ENCODE assay signal across 17 cellular contexts in genomic region chr7:113636727-113637421, GRCh38.
DNase-seq lines count a peak whose midpoint lies in the region; ATAC-seq and TF ChIP-seq lines count a peak whose summit lies in the region.
"Had no signal": no experiment of that assay in that cellular context is flagged by ENCODE, and none has a peak within 500 bp of the region (broad histone marks: within the 10 kb centered on the region; RNA-seq: fewer than 3 reads in every experiment).

No MANE protein-coding gene starts in this region.

- no peak overlapping the region for H3K4me3 Mint-ChIP-seq in activated naive CD8-positive, alpha-beta T cell treated with anti-CD3 and anti-CD28 coated beads, Interleukin-2, amount 50 U/mL, for 24 hours
- H3K4me3 Mint-ChIP-seq in activated T-cell treated with anti-CD3 and anti-CD28 coated beads, Interleukin-2, amount 50 U/mL, for 4 hours, result no peak overlapping the region
- H3K4me3 Mint-ChIP-seq: activated naive CD8-positive, alpha-beta T cell had no signal

- DNase-seq in EL (peak; percentile 20), OCI-M1 (lab: John Stamatoyannopoulos, UW) (peak; percentile 1), epithelial cell of prostate (ENCODE audit: low read depth, low spot score) (peak; percentile 81), retinal pigment epithelial cell (ENCODE audit: low read depth) (peak; percentile 23), NCI-H1092 treated with DMSO at 0.1 percent for 48 hours (lab: John Stamatoyannopoulos, UW) (no peak), gastrocnemius medialis (no peak)
- no peak for DNase-seq in activated naive CD8-positive, alpha-beta T cell treated with anti-CD3 and anti-CD28 coated beads, Interleukin-2, amount 50 U/mL, for 24 hours
- no peak for DNase-seq in activated T-cell treated with anti-CD3 and anti-CD28 coated beads, Interleukin-2, amount 50 U/mL, for 4 hours
- DNase-seq: activated CD4-positive, alpha-beta T cell treated with anti-CD3 and anti-CD28 coated beads, Interleukin-2, amount 50 U/mL, for 4 hours; activated T-cell treated with anti-CD3 and anti-CD28 coated beads, Interleukin-2, amount 50 U/mL, for 1 hour; NCI-H2107; NCI-H774; ovary; stimulated activated CD4-positive, alpha-beta T cell treated with anti-CD3 and anti-CD28 coated beads, Interleukin-2, amount 100 ng/mL, for 48 hours; substantia nigra had no signal

- ATAC-seq in activated naive CD8-positive, alpha-beta T cell treated with anti-CD3 and anti-CD28 coated beads, Interleukin-2, amount 50 U/mL, for 24 hours, result no peak
- no peak for ATAC-seq in gastrocnemius medialis
- ATAC-seq in activated T-cell treated with anti-CD3 and anti-CD28 coated beads, Interleukin-2, amount 50 U/mL, for 4 hours, result no peak
- ATAC-seq: Panc1 had no signal

- H3K36me3 ChIP-seq in gastrocnemius medialis, result no peaks in the 10 kb centered on the region
- H3K36me3 ChIP-seq: ovary had no signal

- no peaks in the 10 kb centered on the region for H3K4me1 ChIP-seq in gastrocnemius medialis

- H3K27ac ChIP-seq in epithelial cell of prostate, result peak overlapping the region; percentile 90
- no peak overlapping the region for H3K27ac ChIP-seq in gastrocnemius medialis
- H3K27ac ChIP-seq: ovary had no signal

- H3K4me1 Mint-ChIP-seq in activated naive CD8-positive, alpha-beta T cell treated with anti-CD3 and anti-CD28 coated beads, Interleukin-2, amount 50 U/mL, for 24 hours, result no peaks in the 10 kb centered on the region
- H3K4me1 Mint-ChIP-seq in activated T-cell treated with anti-CD3 and anti-CD28 coated beads, Interleukin-2, amount 50 U/mL, for 4 hours (ENCODE audit: low read depth), result no peaks in the 10 kb centered on the region

- no peaks in the 10 kb centered on the region for H3K27me3 ChIP-seq in gastrocnemius medialis
- H3K27me3 ChIP-seq: ovary had no signal

- TF ChIP-seq POLR2A in gastrocnemius medialis (IDR thresholded peaks at IDR 0.05), result no peak

- H3K27me3 Mint-ChIP-seq in activated naive CD8-positive, alpha-beta T cell treated with anti-CD3 and anti-CD28 coated beads, Interleukin-2, amount 50 U/mL, for 24 hours, result no peaks in the 10 kb centered on the region
- no peaks in the 10 kb centered on the region for H3K27me3 Mint-ChIP-seq in activated T-cell treated with anti-CD3 and anti-CD28 coated beads, Interleukin-2, amount 50 U/mL, for 4 hours (ENCODE audit: low read depth)
- H3K27me3 Mint-ChIP-seq: activated naive CD8-positive, alpha-beta T cell had no signal

- H3K9me3 Mint-ChIP-seq in activated naive CD8-positive, alpha-beta T cell treated with anti-CD3 and anti-CD28 coated beads, Interleukin-2, amount 50 U/mL, for 24 hours, result no peaks in the 10 kb centered on the region
- peaks cover 4% of the 10 kb centered on the region for H3K9me3 Mint-ChIP-seq in activated T-cell treated with anti-CD3 and anti-CD28 coated beads, Interleukin-2, amount 50 U/mL, for 4 hours

- intact Hi-C loops in gastrocnemius medialis (cut with DNase I; ENCODE audit: low total_unique reads), result no loop called here

- TF ChIP-seq CTCF in retinal pigment epithelial cell (conservative IDR thresholded peaks at IDR 0.05; ENCODE audit: low read depth, low read length) (no peak), gastrocnemius medialis (IDR thresholded peaks at IDR 0.05 in 4 of 5, conservative IDR thresholded peaks at IDR 0.05 in 1 of 5) (no peak)

- in situ Hi-C loops in gastrocnemius medialis (cut with MboI; ENCODE audit: low sequenced_read_pairs in 4 of 4), result no loop called here

- no peak overlapping the region for H3K4me3 ChIP-seq in retinal pigment epithelial cell (ENCODE audit: low read length)
- no peak overlapping the region for H3K4me3 ChIP-seq in gastrocnemius medialis
- H3K4me3 ChIP-seq: ovary had no signal

- H3K9me3 ChIP-seq in gastrocnemius medialis, result no peaks in the 10 kb centered on the region
- H3K9me3 ChIP-seq: ovary had no signal

- H3K27ac Mint-ChIP-seq in activated naive CD8-positive, alpha-beta T cell treated with anti-CD3 and anti-CD28 coated beads, Interleukin-2, amount 50 U/mL, for 24 hours, result no peak overlapping the region
- H3K27ac Mint-ChIP-seq: activated naive CD8-positive, alpha-beta T cell had no signal

- no peaks in the 10 kb centered on the region for H3K36me3 Mint-ChIP-seq in activated naive CD8-positive, alpha-beta T cell treated with anti-CD3 and anti-CD28 coated beads, Interleukin-2, amount 50 U/mL, for 24 hours (ENCODE audit: low read depth)
- H3K36me3 Mint-ChIP-seq in activated T-cell treated with anti-CD3 and anti-CD28 coated beads, Interleukin-2, amount 50 U/mL, for 4 hours (ENCODE audit: insufficient read depth), result no peaks in the 10 kb centered on the region
- H3K36me3 Mint-ChIP-seq: activated naive CD8-positive, alpha-beta T cell had no signal

Comparison
In these comparisons a context has a peak if more than half of its experiments do, and no peak if none do; other contexts are left out.
1. DNase-seq: peak in EL (single experiment), OCI-M1 (single experiment), epithelial cell of prostate (single experiment) and retinal pigment epithelial cell (single experiment); none in NCI-H1092 treated with DMSO at 0.1 percent for 48 hours (single experiment), activated naive CD8-positive, alpha-beta T cell treated with anti-CD3 and anti-CD28 coated beads, Interleukin-2, amount 50 U/mL, for 24 hours (single experiment), gastrocnemius medialis (0 of 2) and activated T-cell treated with anti-CD3 and anti-CD28 coated beads, Interleukin-2, amount 50 U/mL, for 4 hours (single experiment).